In the genomic region with DNA sequence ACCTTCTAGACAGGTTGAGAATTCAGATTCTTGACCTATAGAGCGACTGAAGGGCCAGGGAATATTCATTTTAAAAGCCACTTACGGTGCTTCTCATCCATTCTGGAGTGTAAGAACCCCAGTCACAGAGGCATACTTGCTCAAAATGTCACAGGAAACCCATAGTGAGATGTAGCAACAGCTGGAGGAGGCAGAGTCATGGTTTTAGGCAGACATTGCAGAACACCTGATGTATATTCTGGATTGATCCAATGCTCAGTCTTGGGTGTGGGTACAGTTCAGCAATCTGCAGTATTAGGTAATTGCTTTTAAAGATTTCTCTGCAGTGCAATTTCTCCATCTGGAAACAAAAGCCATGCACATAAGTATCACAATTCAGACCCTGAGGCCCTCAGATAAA, we compare ENCODE assay signal across 30 cellular contexts.
"Had no signal": no experiment of that assay in that cellular context is flagged by ENCODE, and none has a peak within 500 bp of the region (broad histone marks: within the 10 kb centered on the region; RNA-seq: fewer than 3 reads in every experiment).

No MANE protein-coding gene starts in this region.

- H3K27me3 Mint-ChIP-seq: activated naive CD8-positive, alpha-beta T cell had no signal

- H3K27ac Mint-ChIP-seq: activated CD4-positive, alpha-beta memory T cell treated with anti-CD3 and anti-CD28 coated beads, Interleukin-2, amount 10 ng/mL, durations not matched to agents 7 days and 5 days; activated CD8-positive, alpha-beta memory T cell treated with anti-CD3 and anti-CD28 coated beads, Interleukin-2, amount 10 ng/mL, durations not matched to agents 7 days and 5 days; activated naive CD4-positive, alpha-beta T cell treated with anti-CD3 and anti-CD28 coated beads, Interleukin-2, amount 10 ng/mL, durations not matched to agents 7 days and 5 days; activated naive CD8-positive, alpha-beta T cell had no signal

- H3K36me3 ChIP-seq: brain microvascular endothelial cell, cardiac muscle cell, MG63, WERI-Rb-1 had no signal

- H3K4me3 ChIP-seq: cardiac muscle cell, MG63, PC-9 had no signal

- H3K9me3 Mint-ChIP-seq: activated CD4-positive, alpha-beta memory T cell treated with anti-CD3 and anti-CD28 coated beads, Interleukin-2, amount 10 ng/mL, durations not matched to agents 7 days and 5 days; activated naive CD4-positive, alpha-beta T cell treated with anti-CD3 and anti-CD28 coated beads, Interleukin-2, amount 10 ng/mL, durations not matched to agents 7 days and 5 days; central memory CD8-positive, alpha-beta T cell had no signal

- H3K27ac ChIP-seq: brain microvascular endothelial cell, cardiac muscle cell, PC-9, RWPE1, WERI-Rb-1 had no signal

- H3K36me3 Mint-ChIP-seq: activated CD8-positive, alpha-beta memory T cell treated with anti-CD3 and anti-CD28 coated beads, Interleukin-2, amount 10 ng/mL, durations not matched to agents 7 days and 5 days; activated naive CD4-positive, alpha-beta T cell treated with anti-CD3 and anti-CD28 coated beads, Interleukin-2, amount 10 ng/mL, durations not matched to agents 7 days and 5 days; activated naive CD8-positive, alpha-beta T cell had no signal

- H3K27me3 ChIP-seq: brain microvascular endothelial cell, cardiac muscle cell, MG63 had no signal

- H3K4me1 Mint-ChIP-seq: activated CD4-positive, alpha-beta memory T cell treated with anti-CD3 and anti-CD28 coated beads, Interleukin-2, amount 10 ng/mL, durations not matched to agents 7 days and 5 days; activated naive CD4-positive, alpha-beta T cell treated with anti-CD3 and anti-CD28 coated beads, Interleukin-2, amount 10 ng/mL, durations not matched to agents 7 days and 5 days; central memory CD8-positive, alpha-beta T cell had no signal

- DNase-seq: activated CD4-positive, alpha-beta memory T cell treated with anti-CD3 and anti-CD28 coated beads, Interleukin-2, amount 10 ng/mL, durations not matched to agents 7 days and 5 days; activated CD4-positive, alpha-beta T cell treated with anti-CD3 and anti-CD28 coated beads for 1 hour; activated CD4-positive, alpha-beta T cell treated with anti-CD3 and anti-CD28 coated beads for 48 hours; activated CD4-positive, CD25-positive, alpha-beta regulatory T cell; activated CD8-positive, alpha-beta memory T cell treated with anti-CD3 and anti-CD28 coated beads for 24 hours; activated CD8-positive, alpha-beta memory T cell treated with anti-CD3 and anti-CD28 coated beads, Interleukin-2, amount 10 ng/mL, durations not matched to agents 7 days and 5 days; activated CD8-positive, alpha-beta memory T cell treated with anti-CD3 and anti-CD28 coated beads, Interleukin-2, amount 50 U/mL, for 48 hours; activated effector memory CD4-positive, alpha-beta T cell treated with Interleukin-2 at 50 U/mL for 16 hours; activated naive CD4-positive, alpha-beta T cell treated with anti-CD3 and anti-CD28 coated beads, Interleukin-2, amount 10 ng/mL, durations not matched to agents 7 days and 5 days; activated T-cell treated with anti-CD3 and anti-CD28 coated beads, Interleukin-2, amount 50 U/mL, for 48 hours; amniotic stem cell; aorta; brain microvascular endothelial cell; MG63; NCI-H1092; NCI-H1436 treated with DMSO at 0.1 percent for 48 hours; NCI-H1694 treated with DMSO at 0.1 percent for 48 hours; NCI-H2029; NCI-H345; NCI-H524 treated with DMSO at 0.1 percent for 48 hours; PC-9; SIG-M5; T1000; WERI-Rb-1 had no signal

- H3K9me3 ChIP-seq: MG63 had no signal

- ATAC-seq: activated CD8-positive, alpha-beta memory T cell treated with anti-CD3 and anti-CD28 coated beads, Interleukin-2, amount 10 ng/mL, durations not matched to agents 7 days and 5 days; Right ventricle myocardium inferior; SK-N-SH treated with all-trans-retinoic acid at 6 μM for 48 hours had no signal

- H3K4me3 Mint-ChIP-seq: activated CD4-positive, alpha-beta memory T cell treated with anti-CD3 and anti-CD28 coated beads, Interleukin-2, amount 10 ng/mL, durations not matched to agents 7 days and 5 days; activated CD8-positive, alpha-beta memory T cell treated with anti-CD3 and anti-CD28 coated beads, Interleukin-2, amount 10 ng/mL, durations not matched to agents 7 days and 5 days; activated naive CD4-positive, alpha-beta T cell treated with anti-CD3 and anti-CD28 coated beads, Interleukin-2, amount 10 ng/mL, durations not matched to agents 7 days and 5 days; activated naive CD8-positive, alpha-beta T cell; central memory CD8-positive, alpha-beta T cell had no signal

- H2AFZ ChIP-seq: PC-9 had no signal

- H3K4me2 ChIP-seq: PC-9 had no signal
